ENCODE assay signal across 1 cellular context in the genomic region with DNA sequence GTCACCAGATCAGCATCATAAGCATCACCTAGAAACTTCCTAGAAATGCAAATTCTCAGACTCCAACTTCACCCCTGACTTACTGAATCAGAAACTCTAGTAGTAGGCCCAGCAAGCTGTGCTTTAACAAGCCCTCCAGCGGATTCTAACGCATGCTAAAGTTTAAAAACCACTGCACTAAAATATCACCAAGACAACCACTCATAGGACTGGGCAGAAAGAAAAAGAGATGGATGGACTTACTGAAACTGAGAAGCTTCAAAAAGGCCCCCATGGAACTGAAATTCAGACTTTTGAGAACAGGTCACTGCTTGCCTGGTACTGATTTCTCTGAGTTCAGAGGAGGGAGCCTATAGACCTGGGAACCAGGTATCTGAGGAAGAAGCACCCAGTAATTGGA.
TF ChIP-seq lines count a peak whose summit lies in the region.

No MANE protein-coding gene starts in this region.

TF ChIP-seq in GM23338, 12 proteins besides CTCF, POLR2A, EP300 and RAD21 (continued from another document):
- TF ChIP-seq, protein P1, sequence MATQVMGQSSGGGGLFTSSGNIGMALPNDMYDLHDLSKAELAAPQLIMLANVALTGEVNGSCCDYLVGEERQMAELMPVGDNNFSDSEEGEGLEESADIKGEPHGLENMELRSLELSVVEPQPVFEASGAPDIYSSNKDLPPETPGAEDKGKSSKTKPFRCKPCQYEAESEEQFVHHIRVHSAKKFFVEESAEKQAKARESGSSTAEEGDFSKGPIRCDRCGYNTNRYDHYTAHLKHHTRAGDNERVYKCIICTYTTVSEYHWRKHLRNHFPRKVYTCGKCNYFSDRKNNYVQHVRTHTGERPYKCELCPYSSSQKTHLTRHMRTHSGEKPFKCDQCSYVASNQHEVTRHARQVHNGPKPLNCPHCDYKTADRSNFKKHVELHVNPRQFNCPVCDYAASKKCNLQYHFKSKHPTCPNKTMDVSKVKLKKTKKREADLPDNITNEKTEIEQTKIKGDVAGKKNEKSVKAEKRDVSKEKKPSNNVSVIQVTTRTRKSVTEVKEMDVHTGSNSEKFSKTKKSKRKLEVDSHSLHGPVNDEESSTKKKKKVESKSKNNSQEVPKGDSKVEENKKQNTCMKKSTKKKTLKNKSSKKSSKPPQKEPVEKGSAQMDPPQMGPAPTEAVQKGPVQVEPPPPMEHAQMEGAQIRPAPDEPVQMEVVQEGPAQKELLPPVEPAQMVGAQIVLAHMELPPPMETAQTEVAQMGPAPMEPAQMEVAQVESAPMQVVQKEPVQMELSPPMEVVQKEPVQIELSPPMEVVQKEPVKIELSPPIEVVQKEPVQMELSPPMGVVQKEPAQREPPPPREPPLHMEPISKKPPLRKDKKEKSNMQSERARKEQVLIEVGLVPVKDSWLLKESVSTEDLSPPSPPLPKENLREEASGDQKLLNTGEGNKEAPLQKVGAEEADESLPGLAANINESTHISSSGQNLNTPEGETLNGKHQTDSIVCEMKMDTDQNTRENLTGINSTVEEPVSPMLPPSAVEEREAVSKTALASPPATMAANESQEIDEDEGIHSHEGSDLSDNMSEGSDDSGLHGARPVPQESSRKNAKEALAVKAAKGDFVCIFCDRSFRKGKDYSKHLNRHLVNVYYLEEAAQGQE (IDR thresholded peaks at IDR 0.05; ENCODE audit: unreplicated experiment) = no peak
- no peak for TF ChIP-seq POLR2AphosphoS5 (IDR thresholded peaks at IDR 0.05; ENCODE audit: low read depth)
- no peak for TF ChIP-seq STAT1 (IDR thresholded peaks at IDR 0.05; ENCODE audit: unreplicated experiment)
- TF ChIP-seq EZH2phosphoT487 (IDR thresholded peaks at IDR 0.05; ENCODE audit: unreplicated experiment) = no peak
- TF ChIP-seq, protein P2, sequence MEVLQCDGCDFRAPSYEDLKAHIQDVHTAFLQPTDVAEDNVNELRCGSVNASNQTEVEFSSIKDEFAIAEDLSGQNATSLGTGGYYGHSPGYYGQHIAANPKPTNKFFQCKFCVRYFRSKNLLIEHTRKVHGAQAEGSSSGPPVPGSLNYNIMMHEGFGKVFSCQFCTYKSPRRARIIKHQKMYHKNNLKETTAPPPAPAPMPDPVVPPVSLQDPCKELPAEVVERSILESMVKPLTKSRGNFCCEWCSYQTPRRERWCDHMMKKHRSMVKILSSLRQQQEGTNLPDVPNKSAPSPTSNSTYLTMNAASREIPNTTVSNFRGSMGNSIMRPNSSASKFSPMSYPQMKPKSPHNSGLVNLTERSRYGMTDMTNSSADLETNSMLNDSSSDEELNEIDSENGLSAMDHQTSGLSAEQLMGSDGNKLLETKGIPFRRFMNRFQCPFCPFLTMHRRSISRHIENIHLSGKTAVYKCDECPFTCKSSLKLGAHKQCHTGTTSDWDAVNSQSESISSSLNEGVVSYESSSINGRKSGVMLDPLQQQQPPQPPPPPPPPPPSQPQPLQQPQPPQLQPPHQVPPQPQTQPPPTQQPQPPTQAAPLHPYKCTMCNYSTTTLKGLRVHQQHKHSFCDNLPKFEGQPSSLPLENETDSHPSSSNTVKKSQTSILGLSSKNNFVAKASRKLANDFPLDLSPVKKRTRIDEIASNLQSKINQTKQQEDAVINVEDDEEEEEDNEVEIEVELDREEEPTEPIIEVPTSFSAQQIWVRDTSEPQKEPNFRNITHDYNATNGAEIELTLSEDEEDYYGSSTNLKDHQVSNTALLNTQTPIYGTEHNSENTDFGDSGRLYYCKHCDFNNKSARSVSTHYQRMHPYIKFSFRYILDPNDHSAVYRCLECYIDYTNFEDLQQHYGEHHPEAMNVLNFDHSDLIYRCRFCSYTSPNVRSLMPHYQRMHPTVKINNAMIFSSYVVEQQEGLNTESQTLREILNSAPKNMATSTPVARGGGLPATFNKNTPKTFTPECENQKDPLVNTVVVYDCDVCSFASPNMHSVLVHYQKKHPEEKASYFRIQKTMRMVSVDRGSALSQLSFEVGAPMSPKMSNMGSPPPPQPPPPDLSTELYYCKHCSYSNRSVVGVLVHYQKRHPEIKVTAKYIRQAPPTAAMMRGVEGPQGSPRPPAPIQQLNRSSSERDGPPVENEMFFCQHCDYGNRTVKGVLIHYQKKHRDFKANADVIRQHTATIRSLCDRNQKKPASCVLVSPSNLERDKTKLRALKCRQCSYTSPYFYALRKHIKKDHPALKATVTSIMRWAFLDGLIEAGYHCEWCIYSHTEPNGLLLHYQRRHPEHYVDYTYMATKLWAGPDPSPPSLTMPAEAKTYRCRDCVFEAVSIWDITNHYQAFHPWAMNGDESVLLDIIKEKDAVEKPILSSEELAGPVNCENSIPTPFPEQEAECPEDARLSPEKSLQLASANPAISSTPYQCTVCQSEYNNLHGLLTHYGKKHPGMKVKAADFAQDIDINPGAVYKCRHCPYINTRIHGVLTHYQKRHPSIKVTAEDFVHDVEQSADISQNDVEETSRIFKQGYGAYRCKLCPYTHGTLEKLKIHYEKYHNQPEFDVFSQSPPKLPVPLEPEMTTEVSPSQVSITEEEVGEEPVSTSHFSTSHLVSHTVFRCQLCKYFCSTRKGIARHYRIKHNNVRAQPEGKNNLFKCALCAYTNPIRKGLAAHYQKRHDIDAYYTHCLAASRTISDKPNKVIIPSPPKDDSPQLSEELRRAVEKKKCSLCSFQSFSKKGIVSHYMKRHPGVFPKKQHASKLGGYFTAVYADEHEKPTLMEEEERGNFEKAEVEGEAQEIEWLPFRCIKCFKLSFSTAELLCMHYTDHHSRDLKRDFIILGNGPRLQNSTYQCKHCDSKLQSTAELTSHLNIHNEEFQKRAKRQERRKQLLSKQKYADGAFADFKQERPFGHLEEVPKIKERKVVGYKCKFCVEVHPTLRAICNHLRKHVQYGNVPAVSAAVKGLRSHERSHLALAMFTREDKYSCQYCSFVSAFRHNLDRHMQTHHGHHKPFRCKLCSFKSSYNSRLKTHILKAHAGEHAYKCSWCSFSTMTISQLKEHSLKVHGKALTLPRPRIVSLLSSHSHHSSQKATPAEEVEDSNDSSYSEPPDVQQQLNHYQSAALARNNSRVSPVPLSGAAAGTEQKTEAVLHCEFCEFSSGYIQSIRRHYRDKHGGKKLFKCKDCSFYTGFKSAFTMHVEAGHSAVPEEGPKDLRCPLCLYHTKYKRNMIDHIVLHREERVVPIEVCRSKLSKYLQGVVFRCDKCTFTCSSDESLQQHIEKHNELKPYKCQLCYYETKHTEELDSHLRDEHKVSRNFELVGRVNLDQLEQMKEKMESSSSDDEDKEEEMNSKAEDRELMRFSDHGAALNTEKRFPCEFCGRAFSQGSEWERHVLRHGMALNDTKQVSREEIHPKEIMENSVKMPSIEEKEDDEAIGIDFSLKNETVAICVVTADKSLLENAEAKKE (CRISPR knock-in tag; IDR thresholded peaks at IDR 0.05) = no peak
